Comparison of ENCODE assay signal across 15 cellular contexts in genomic region chr21:45511661-45512431, GRCh38. TPM values are rescaled to one million over a fixed set of nuclear protein-coding genes. Genes with fewer than 3 reads are reported as not detected.
DNase-seq lines count a peak whose midpoint lies in the region; ATAC-seq and TF ChIP-seq lines count a peak whose summit lies in the region.
"Had no signal": no experiment of that assay in that cellular context is flagged by ENCODE, and none has a peak within 500 bp of the region (broad histone marks: within the 10 kb centered on the region; RNA-seq: fewer than 3 reads in every experiment).

No MANE protein-coding gene starts in this region.

- 87 to 95% (median 88%) methylated on average over 34 to 35 of the region's 35 CpGs for WGBS in psoas muscle, 3 donors

- ATAC-seq in Panc1 (no peak), left cardiac atrium (no peak), psoas muscle (no peak)
- no peak for ATAC-seq in activated T-helper 17 cell treated with anti-CD3 and anti-CD28 coated beads, Interleukin-2, amount 50 U/mL, for 72 hours (replicated peaks)
- ATAC-seq: naive thymus-derived CD4-positive, alpha-beta T cell had no signal

- POLR2A ChIA-PET in Panc1 (lab: Charles Lee): no interaction called here

- no peak for TF ChIP-seq CTCF in Panc1 (IDR thresholded peaks at IDR 0.05)
- TF ChIP-seq CTCF in psoas muscle (IDR thresholded peaks at IDR 0.05): no peak

- no peaks in the 10 kb centered on the region for H3K4me1 Mint-ChIP-seq in activated T-helper 17 cell treated with anti-CD3 and anti-CD28 coated beads, Interleukin-2, amount 50 U/mL, for 72 hours

- intact Hi-C loops in Panc1 (cut with micrococcal nuclease; ENCODE audit: unreplicated experiment) (no loop called here), left cardiac atrium (cut with DNase I) (no loop called here), psoas muscle (cut with DNase I) (no loop called here)

- BruUV-seq in Panc1 (replicated peaks; lab: Mats Ljungman, UMichigan): no TSS peak

- DNase-seq in NCI-H2196 (lab: John Stamatoyannopoulos, UW; ENCODE audit: unreplicated experiment): peak; percentile 25
- no peak for DNase-seq in NCI-H2196 treated with DMSO at 0.1 percent for 48 hours (lab: John Stamatoyannopoulos, UW; ENCODE audit: unreplicated experiment)
- no peak for DNase-seq in Panc1 (ENCODE audit: low read depth, low spot score)
- peak; percentile 18 for DNase-seq in left cardiac atrium
- DNase-seq in psoas muscle: peak; percentile 8 to 42
- no peak for DNase-seq in hypothalamus (lab: John Stamatoyannopoulos, UW)
- DNase-seq in globus pallidus (ENCODE audit: low spot score): no peak
- DNase-seq: activated gamma-delta T cell; amygdala; GOT3; NCI-H446 treated with DMSO at 0.1 percent for 48 hours; stimulated activated CD4-positive, alpha-beta T cell treated with anti-CD3 and anti-CD28 coated beads, Interleukin-15, amount 100 ng/mL, for 24 hours had no signal

- peaks cover 14% of the 10 kb centered on the region for H3K36me3 Mint-ChIP-seq in activated T-helper 17 cell treated with anti-CD3 and anti-CD28 coated beads, Interleukin-2, amount 50 U/mL, for 72 hours (ENCODE audit: low read depth)

- in situ Hi-C loops in Panc1 (cut with HindIII; ENCODE audit: low pct_unique_long_range_greater_than_20kb, low sequenced_read_pairs): no loop called here

- H3K27ac ChIP-seq in Panc1 (ENCODE audit: low read length): 0 out of 2 replicates have a peak overlapping the region, but pooled peaks have one; percentile 12
- H3K27ac ChIP-seq in psoas muscle: no peak overlapping the region

- H3K36me3 ChIP-seq in Panc1 (ENCODE audit: control insufficient read depth, insufficient read depth, low read length) (no peaks in the 10 kb centered on the region), psoas muscle (ENCODE audit: insufficient read depth in 1 of 2, low read depth in 1 of 2) (no peaks in the 10 kb centered on the region)

- H3K4me3 Mint-ChIP-seq in activated T-helper 17 cell treated with anti-CD3 and anti-CD28 coated beads, Interleukin-2, amount 50 U/mL, for 72 hours: no peak overlapping the region
- H3K4me3 Mint-ChIP-seq: CD8-positive, alpha-beta memory T cell; naive thymus-derived CD4-positive, alpha-beta T cell had no signal

- CTCF ChIA-PET in Panc1 (lab: Charles Lee): no interaction called here

- no peak overlapping the region for H3K4me3 ChIP-seq in Panc1 (ENCODE audit: low read depth in 2 of 2, low read length in 2 of 2)
- H3K4me3 ChIP-seq in psoas muscle: no peak overlapping the region

- H3K9me3 ChIP-seq in Panc1 (ENCODE audit: control insufficient read depth, insufficient read depth, low read depth, low read length) (no peaks in the 10 kb centered on the region), psoas muscle (no peaks in the 10 kb centered on the region)

- H3K4me1 ChIP-seq in Panc1 (ENCODE audit: control insufficient read depth, insufficient read depth, low read length): peaks cover 31% of the 10 kb centered on the region
- H3K4me1 ChIP-seq in psoas muscle: no peaks in the 10 kb centered on the region

- H3K27me3 Mint-ChIP-seq in activated T-helper 17 cell treated with anti-CD3 and anti-CD28 coated beads, Interleukin-2, amount 50 U/mL, for 72 hours: no peaks in the 10 kb centered on the region
- H3K27me3 Mint-ChIP-seq: CD8-positive, alpha-beta memory T cell; naive thymus-derived CD4-positive, alpha-beta T cell had no signal

- H3K27me3 ChIP-seq in Panc1 (ENCODE audit: control insufficient read depth, insufficient read depth, low read length) (no peaks in the 10 kb centered on the region), psoas muscle (ENCODE audit: insufficient read depth in 3 of 3, low read length in 2 of 3) (peaks cover 0 to 2% (median 0%) of the 10 kb centered on the region in 3 donors)

- no peak overlapping the region for H3K27ac Mint-ChIP-seq in activated T-helper 17 cell treated with anti-CD3 and anti-CD28 coated beads, Interleukin-2, amount 50 U/mL, for 72 hours
- H3K27ac Mint-ChIP-seq: CD8-positive, alpha-beta memory T cell had no signal

- no peaks in the 10 kb centered on the region for H3K9me3 Mint-ChIP-seq in activated T-helper 17 cell treated with anti-CD3 and anti-CD28 coated beads, Interleukin-2, amount 50 U/mL, for 72 hours
- H3K9me3 Mint-ChIP-seq: CD8-positive, alpha-beta memory T cell; naive thymus-derived CD4-positive, alpha-beta T cell had no signal

RNA-seq across cellular contexts. Expression of gene SLC19A1, which starts 30.4 kb away (rescaled TPM):
- 24.5 TPM for total RNA-seq in Panc1 (2021; ENCODE audit: unreplicated experiment)
- 43.5 TPM for polyA plus RNA-seq in Panc1 (2012; ENCODE audit: insufficient read length)
- total RNA-seq in left cardiac atrium: 1 to 10 TPM; 5.4 to 8.6 TPM
- 1 to 10 TPM; 1.4 to 2.8 (median 1.9) TPM for total RNA-seq in psoas muscle
- 1 to 10 TPM; 2.3 to 3.8 (median 3.1) TPM for polyA plus RNA-seq in psoas muscle
- 10 to 100 TPM; 41.4 to 82.2 TPM for total RNA-seq in activated T-helper 17 cell treated with anti-CD3 and anti-CD28 coated beads, Interleukin-2, amount 50 U/mL, for 72 hours

Comparison
In these comparisons a context has a peak if more than half of its experiments do, and no peak if none do; other contexts are left out.
1. DNase-seq: peak in NCI-H2196 (single experiment), left cardiac atrium (single experiment) and psoas muscle (2 of 2); none in NCI-H2196 treated with DMSO at 0.1 percent for 48 hours (single experiment), Panc1 (single experiment), hypothalamus (0 of 51) and globus pallidus (single experiment).